In genomic region chr9:88388203-88388885, GRCh38 we compare ENCODE assay signal across 8 cellular contexts. TPM values are rescaled to one million over a fixed set of nuclear protein-coding genes. Genes with fewer than 3 reads are reported as not detected.
DNase-seq lines count a peak whose midpoint lies in the region; ATAC-seq and TF ChIP-seq lines count a peak whose summit lies in the region.

SPIN1 (plus strand) TSS chr9:88388444; CDS start chr9:88426540, 38,096 bp downstream.

- POLR2A ChIA-PET in activated CD4-positive, alpha-beta memory T cell treated with anti-CD3 and anti-CD28 coated beads for 36 hours (lab: Charles Lee), result no interaction called here

- H3K9ac ChIP-seq in duodenal mucosa (ENCODE audit: low read depth in 1 of 2, low read length in 2 of 2), result peak within 1 kb of the TSS; percentile 80 to 95

- peaks cover 5% of the 10 kb centered on the region for H3K36me3 Mint-ChIP-seq in activated CD4-positive, alpha-beta memory T cell treated with anti-CD3 and anti-CD28 coated beads for 36 hours

- no peaks in the 10 kb centered on the region for H3K9me3 ChIP-seq in BE2C
- H3K9me3 ChIP-seq in duodenal mucosa (ENCODE audit: control insufficient read depth in 1 of 2, low read length in 2 of 2), result no peaks in the 10 kb centered on the region
- no peaks in the 10 kb centered on the region for H3K9me3 ChIP-seq in lower lobe of right lung

- H3K4me1 ChIP-seq in BE2C (no peaks in the 10 kb centered on the region), duodenal mucosa (ENCODE audit: control insufficient read depth in 1 of 2, insufficient read depth in 2 of 2, low read length in 2 of 2) (peaks cover 23 to 26% of the 10 kb centered on the region in 2 donors), lower lobe of right lung (peaks cover 32% of the 10 kb centered on the region)

- TF ChIP-seq CTCF in BE2C (IDR thresholded peaks at IDR 0.05; ENCODE audit: low read depth, low read length) (no peak; the same call in 1 of the 2 replicates), lower lobe of right lung (IDR thresholded peaks at IDR 0.05) (no peak)

- H3K27me3 ChIP-seq in BE2C, result no peaks in the 10 kb centered on the region
- no peaks in the 10 kb centered on the region for H3K27me3 ChIP-seq in duodenal mucosa (ENCODE audit: control insufficient read depth in 1 of 2, insufficient read depth in 2 of 2, low read length in 2 of 2)
- no peaks in the 10 kb centered on the region for H3K27me3 ChIP-seq in lower lobe of right lung (ENCODE audit: low read depth)

- peaks cover 28% of the 10 kb centered on the region for H3K4me1 Mint-ChIP-seq in activated CD4-positive, alpha-beta memory T cell treated with anti-CD3 and anti-CD28 coated beads for 36 hours (ENCODE audit: low read depth)

- no peaks in the 10 kb centered on the region for H3K36me3 ChIP-seq in BE2C
- no peaks in the 10 kb centered on the region for H3K36me3 ChIP-seq in duodenal mucosa (ENCODE audit: control insufficient read depth in 1 of 2, insufficient read depth in 2 of 2, low read length in 2 of 2)
- H3K36me3 ChIP-seq in lower lobe of right lung, result no peaks in the 10 kb centered on the region

- peak within 1 kb of the TSS; percentile 97 for H3K27ac Mint-ChIP-seq in activated CD4-positive, alpha-beta memory T cell treated with anti-CD3 and anti-CD28 coated beads for 36 hours

- H3K27ac ChIP-seq in duodenal mucosa (ENCODE audit: low read depth, low read length) (peak within 1 kb of the TSS; percentile 90), lower lobe of right lung (peak within 1 kb of the TSS; percentile 90)

- H3K27me3 Mint-ChIP-seq in activated CD4-positive, alpha-beta memory T cell treated with anti-CD3 and anti-CD28 coated beads for 36 hours, result no peaks in the 10 kb centered on the region

- peak; percentile 87 for ATAC-seq in GM19023 (IDR thresholded peaks at IDR 0.05; ENCODE audit: unreplicated experiment)
- peak; percentile 85 for ATAC-seq in HG03175 (IDR thresholded peaks at IDR 0.05; ENCODE audit: unreplicated experiment)
- ATAC-seq in lower lobe of right lung, result peak; percentile 88 to 94

- peak within 1 kb of the TSS; percentile 77 for H3K4me3 ChIP-seq in BE2C (ENCODE audit: low read depth, low read length)
- H3K4me3 ChIP-seq in duodenal mucosa (ENCODE audit: low read depth in 1 of 2, low read length in 2 of 2), result peak within 1 kb of the TSS; percentile 93 to 97
- peak within 1 kb of the TSS; percentile 87 for H3K4me3 ChIP-seq in lower lobe of right lung

- H3K4me3 Mint-ChIP-seq in activated CD4-positive, alpha-beta memory T cell treated with anti-CD3 and anti-CD28 coated beads for 36 hours, result peak within 1 kb of the TSS; percentile 91

- DNase-seq in BE2C, result peak; percentile 86
- peak; percentile 85 for DNase-seq in NCI-H510A treated with DMSO at 0.1 percent for 48 hours (lab: John Stamatoyannopoulos, UW)
- peak; percentile 88 for DNase-seq in activated CD4-positive, alpha-beta memory T cell treated with anti-CD3 and anti-CD28 coated beads for 36 hours
- peak; percentile 84 for DNase-seq in lower lobe of right lung
- DNase-seq in stimulated activated CD4-positive, alpha-beta T cell treated with anti-CD3 and anti-CD28 coated beads, TNF-alpha, amount 100 ng/mL, for 24 hours (ENCODE audit: low read depth in 3 of 3), result peak; percentile 66 to 79 (median 73)

- CTCF ChIA-PET in activated CD4-positive, alpha-beta memory T cell treated with anti-CD3 and anti-CD28 coated beads for 36 hours (lab: Charles Lee), result interaction anchor here (1.7 kb wide), 1 partner anchor 414 kb away, joined by 5 read pairs; the partner anchor contains the start of gene CDK20

- no peaks in the 10 kb centered on the region for H3K9me3 Mint-ChIP-seq in activated CD4-positive, alpha-beta memory T cell treated with anti-CD3 and anti-CD28 coated beads for 36 hours

- intact Hi-C loops in activated CD4-positive, alpha-beta memory T cell treated with anti-CD3 and anti-CD28 coated beads for 36 hours (cut with micrococcal nuclease), result loop anchor here (1.0 to 10.0 kb wide), 4 partner anchors 66 to 414 kb away; partner anchors contain the start of gene CDK20
- intact Hi-C loops in lower lobe of right lung (cut with DNase I), result no loop called here

RNA-seq across cellular contexts. Expression of gene SPIN1, which starts in this region (rescaled TPM):
- 33.3 TPM for polyA plus RNA-seq in BE2C (2012; ENCODE audit: insufficient read depth, insufficient read length, low read depth)
- 10 to 100 TPM; 19.6 to 20.8 TPM for total RNA-seq in activated CD4-positive, alpha-beta memory T cell treated with anti-CD3 and anti-CD28 coated beads for 36 hours
- total RNA-seq in lower lobe of right lung, result 59.5 TPM

Comparison
In these comparisons a context has a peak if more than half of its experiments do, and no peak if none do; other contexts are left out.
1. Peak in every context shown above with its lines: DNase-seq, ATAC-seq, H3K4me3 ChIP-seq and H3K27ac ChIP-seq.